19 cellular contexts compared by ENCODE assay signal in the genomic region with DNA sequence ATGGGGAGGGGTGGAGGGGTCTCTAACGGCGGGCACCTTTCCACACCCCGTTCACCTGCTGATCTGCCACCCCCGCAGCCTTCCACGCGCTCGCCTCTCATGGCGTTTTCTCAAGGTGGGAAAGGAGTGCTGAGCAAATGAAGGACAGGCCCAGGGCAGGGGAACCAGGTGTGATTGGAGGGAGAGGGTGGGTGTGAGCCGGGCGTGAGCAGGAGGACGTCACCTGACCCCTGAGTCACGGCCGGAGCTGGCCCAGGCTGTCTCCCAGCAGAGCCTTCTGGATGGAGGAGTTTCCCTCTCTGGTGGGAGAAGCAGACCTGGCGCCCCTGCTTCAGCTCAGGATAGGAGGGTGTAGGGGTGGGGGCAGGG. TPM values are rescaled to one million over a fixed set of nuclear protein-coding genes. Genes with fewer than 3 reads are reported as not detected.
DNase-seq lines count a peak whose midpoint lies in the region; ATAC-seq and TF ChIP-seq lines count a peak whose summit lies in the region.
"Had no signal": no experiment of that assay in that cellular context is flagged by ENCODE, and none has a peak within 500 bp of the region (broad histone marks: within the 10 kb centered on the region; RNA-seq: fewer than 3 reads in every experiment).

No MANE protein-coding gene starts in this region.

- H3K56ac ChIP-seq in mesendoderm (ENCODE audit: low read length) = no peak overlapping the region

- H3K79me1 ChIP-seq in mesendoderm (ENCODE audit: low read length) = no peaks in the 10 kb centered on the region

- no peak overlapping the region for H4K8ac ChIP-seq in mesendoderm (ENCODE audit: low read depth, low read length)

- H3K4me3 ChIP-seq in fibroblast of villous mesenchyme (ENCODE audit: low read depth, low read length) = no peak overlapping the region
- no peak overlapping the region for H3K4me3 ChIP-seq in mesendoderm (ENCODE audit: low read length)
- H3K4me3 ChIP-seq: coronary artery, heart left ventricle had no signal

- no peak overlapping the region for H2BK120ac ChIP-seq in mesendoderm (ENCODE audit: low read depth, low read length)

- TF ChIP-seq CTCF in fibroblast of villous mesenchyme (IDR thresholded peaks at IDR 0.05; ENCODE audit: insufficient read depth, low read depth, low read length) = no peak

- H2BK5ac ChIP-seq in mesendoderm (ENCODE audit: low read length) = no peak overlapping the region

- H2BK15ac ChIP-seq in mesendoderm (replicated peaks; ENCODE audit: low read depth) = no peak overlapping the region

- H3K23ac ChIP-seq in mesendoderm (ENCODE audit: low read length) = no peak overlapping the region

- no peaks in the 10 kb centered on the region for H3K79me2 ChIP-seq in mesendoderm (ENCODE audit: control insufficient read depth, insufficient read depth, low read length)

- WGBS in mesendoderm (ENCODE audit: extremely low coverage, insufficient coverage, low lambda C conversion rate) = no CpG with 5 or more reads among the region's 14 CpGs

- no peaks in the 10 kb centered on the region for H3K27me3 ChIP-seq in mesendoderm (ENCODE audit: insufficient read depth, low read length, poor library complexity)

- no peaks in the 10 kb centered on the region for H3K36me3 ChIP-seq in mesendoderm (ENCODE audit: control insufficient read depth, insufficient read depth, low read length)
- H3K36me3 ChIP-seq: heart left ventricle had no signal

- H3K4me2 ChIP-seq in mesendoderm (ENCODE audit: low read length) = no peak overlapping the region

- no peak overlapping the region for H3K4ac ChIP-seq in mesendoderm (ENCODE audit: low read depth, low read length)

- DNase-seq in COLO668 (lab: John Stamatoyannopoulos, UW; ENCODE audit: unreplicated experiment) (peak; percentile 51), HT-29 (ENCODE audit: low spot score) (peak; percentile 26), fibroblast of villous mesenchyme (ENCODE audit: low read depth) (peak; percentile 44), mesendoderm (peak; percentile 69), cortex of kidney (lab: John Stamatoyannopoulos, UW) (no peak), hypothalamus (lab: John Stamatoyannopoulos, UW) (no peak)
- DNase-seq: activated CD4-positive, alpha-beta T cell treated with anti-CD3 and anti-CD28 coated beads, Interleukin-2, amount 10 ng/mL, durations not matched to agents 7 days and 5 days; activated T-cell treated with anti-CD3 and anti-CD28 coated beads, Interleukin-2, amount 50 U/mL, for 48 hours; NCI-H1694; NCI-H526 treated with DMSO at 0.1 percent for 48 hours; RPMI8226; stimulated activated CD4-positive, alpha-beta T cell treated with anti-CD3 and anti-CD28 coated beads, Interleukin-4, amount 100 ng/mL, for 1 hour; T1000 had no signal

- H3K27ac ChIP-seq in mesendoderm (ENCODE audit: low read depth, low read length) = no peak overlapping the region
- H3K27ac ChIP-seq: coronary artery, heart left ventricle had no signal

- no peak for ATAC-seq in HG03280 (IDR thresholded peaks at IDR 0.05; ENCODE audit: unreplicated experiment)
- ATAC-seq in HG03439 (IDR thresholded peaks at IDR 0.05; ENCODE audit: unreplicated experiment) = no peak
- ATAC-seq: heart left ventricle had no signal

- no peak overlapping the region for H3K18ac ChIP-seq in mesendoderm (ENCODE audit: low read length)

- no peak overlapping the region for H4K5ac ChIP-seq in mesendoderm (ENCODE audit: low read length)

- no peak overlapping the region for H2AK5ac ChIP-seq in mesendoderm (ENCODE audit: low read length)

- no peaks in the 10 kb centered on the region for H3K4me1 ChIP-seq in mesendoderm (ENCODE audit: control insufficient read depth, low read depth, low read length)

- H3K9ac ChIP-seq in mesendoderm (ENCODE audit: low read length) = no peak overlapping the region

RNA-seq across cellular contexts. Expression of a gene that starts 14.0 kb away (rescaled TPM):
- 30.6 and 38.1 TPM in 2 replicates for total RNA-seq in HT-29 (2014; rRNA removed; shearing (Covaris generic))
- total RNA-seq in fibroblast of villous mesenchyme = under 0.01 and 0.97 TPM in 2 replicates
- 26.7 TPM for polyA plus RNA-seq in mesendoderm (2013, experiment 1 of 2)
- 27.5 TPM for polyA plus RNA-seq in mesendoderm (2013, experiment 2 of 2)
- total RNA-seq: LHCN-M2, lung microvascular endothelial cell had no signal

RNA-seq across cellular contexts. Expression of a gene that starts 36.3 kb away (rescaled TPM):
- 16.6 and 16.9 TPM in 2 replicates for total RNA-seq in HT-29 (2014; rRNA removed; shearing (Covaris generic))
- 12.9 and 16.4 TPM in 2 replicates for total RNA-seq in fibroblast of villous mesenchyme
- 9.1 TPM for polyA plus RNA-seq in mesendoderm (2013, experiment 1 of 2)
- polyA plus RNA-seq in mesendoderm (2013, experiment 2 of 2) = 9.0 TPM

Comparison
In these comparisons a context has a peak if more than half of its experiments do, and no peak if none do; other contexts are left out.
1. DNase-seq: peak in COLO668 (single experiment), HT-29 (single experiment), fibroblast of villous mesenchyme (single experiment) and mesendoderm (single experiment); none in cortex of kidney (single experiment) and hypothalamus (0 of 51).
2. RNA of a gene that starts 14.0 kb away (total RNA-seq): 30.6 to 38.1 TPM in HT-29; under 0.01 to 0.97 TPM in fibroblast of villous mesenchyme; every median in the first group is over 10 times any median in the second.